In genomic region chr5:29005386-29005785, GRCh38 we compare ENCODE assay signal across 11 cellular contexts.
DNase-seq lines count a peak whose midpoint lies in the region; ATAC-seq, FAIRE-seq and TF ChIP-seq lines count a peak whose summit lies in the region.
"Had no signal": no experiment of that assay in that cellular context is flagged by ENCODE, and none has a peak within 500 bp of the region (broad histone marks: within the 10 kb centered on the region; RNA-seq: fewer than 3 reads in every experiment).

No MANE protein-coding gene starts in this region.

- WGBS in H9 (ENCODE audit: extremely low coverage, insufficient read length, low lambda C conversion rate), result no CpG with 5 or more reads among the region's 3 CpGs

- H3K4me2 ChIP-seq in H9 (ENCODE audit: insufficient read depth, insufficient read length, low read length), result no peak overlapping the region

- H2BK12ac ChIP-seq in H9 (ENCODE audit: insufficient read length, low read depth, low read length), result no peak overlapping the region

- H4K20me1 ChIP-seq in H9 (ENCODE audit: control insufficient read depth, insufficient read depth, insufficient read length), result no peaks in the 10 kb centered on the region

- no peak overlapping the region for H4K5ac ChIP-seq in H9 (ENCODE audit: insufficient read length, low read depth, low read length)

- no peaks in the 10 kb centered on the region for H3K27me3 Mint-ChIP-seq in H9 (ENCODE audit: low read depth)
- H3K27me3 Mint-ChIP-seq in activated T-helper 2 cell treated with anti-CD3 and anti-CD28 coated beads, Interferon-gamma antibody, Interleukin-2, Interleukin-4, amounts not matched to agents 10 μg/mL and 5 μg/mL and 100 μg/mL, durations not matched to agents 14 hours and 24 hours and 36 hours (ENCODE audit: low read depth), result no peaks in the 10 kb centered on the region
- H3K27me3 Mint-ChIP-seq: activated CD8-positive, alpha-beta memory T cell treated with anti-CD3 and anti-CD28 coated beads, Interleukin-2, amount 10 ng/mL, durations not matched to agents 7 days and 5 days had no signal

- H3K79me1 ChIP-seq in H9 (ENCODE audit: insufficient read depth, low read depth, low read length, poor library complexity, severe bottlenecking), result no peaks in the 10 kb centered on the region

- no peak overlapping the region for H3K4me3 Mint-ChIP-seq in H9
- no peak overlapping the region for H3K4me3 Mint-ChIP-seq in activated T-helper 2 cell treated with anti-CD3 and anti-CD28 coated beads, Interferon-gamma antibody, Interleukin-2, Interleukin-4, amounts not matched to agents 10 μg/mL and 5 μg/mL and 100 μg/mL, durations not matched to agents 14 hours and 24 hours and 36 hours (ENCODE audit: low read depth)
- H3K4me3 Mint-ChIP-seq: activated CD8-positive, alpha-beta memory T cell treated with anti-CD3 and anti-CD28 coated beads, Interleukin-2, amount 10 ng/mL, durations not matched to agents 7 days and 5 days had no signal

- no peak overlapping the region for H3K27ac ChIP-seq in H9 (ENCODE audit: insufficient read length, low read depth, low read length)

- no peak overlapping the region for H3T11ph ChIP-seq in H9 (ENCODE audit: low read length)

- no peak overlapping the region for H3K4ac ChIP-seq in H9 (ENCODE audit: low read depth, low read length)

- no peak for ATAC-seq in HG03139 (IDR thresholded peaks at IDR 0.05; ENCODE audit: unreplicated experiment)
- ATAC-seq: activated CD8-positive, alpha-beta memory T cell treated with anti-CD3 and anti-CD28 coated beads, Interleukin-2, amount 10 ng/mL, durations not matched to agents 7 days and 5 days had no signal

- no peak overlapping the region for H3K18ac ChIP-seq in H9 (ENCODE audit: insufficient read length, low read depth, low read length)

- H3K9ac ChIP-seq in H9 (ENCODE audit: extremely low read depth, insufficient read length, low read length), result no peak overlapping the region

- H3K79me2 ChIP-seq in H9 (ENCODE audit: insufficient read depth, low read length), result no peaks in the 10 kb centered on the region

- no peak overlapping the region for H4K91ac ChIP-seq in H9 (ENCODE audit: insufficient read length, low read depth, low read length)

- no peak overlapping the region for H3K27ac Mint-ChIP-seq in H9
- no peak overlapping the region for H3K27ac Mint-ChIP-seq in activated T-helper 2 cell treated with anti-CD3 and anti-CD28 coated beads, Interferon-gamma antibody, Interleukin-2, Interleukin-4, amounts not matched to agents 10 μg/mL and 5 μg/mL and 100 μg/mL, durations not matched to agents 14 hours and 24 hours and 36 hours
- H3K27ac Mint-ChIP-seq: activated CD8-positive, alpha-beta memory T cell treated with anti-CD3 and anti-CD28 coated beads, Interleukin-2, amount 10 ng/mL, durations not matched to agents 7 days and 5 days had no signal

- no peak overlapping the region for H2BK5ac ChIP-seq in H9 (ENCODE audit: insufficient read length, low read length)

- no peak overlapping the region for H3K23ac ChIP-seq in H9 (ENCODE audit: insufficient read length, low read depth, low read length)

- no peaks in the 10 kb centered on the region for H3K27me3 ChIP-seq in H9 (ENCODE audit: insufficient read depth, low read length)

- H3K4me1 ChIP-seq in H9 (ENCODE audit: insufficient read depth, low read length), result no peaks in the 10 kb centered on the region

- no peak for FAIRE-seq in frontal cortex (lab: Jason Lieb, UNC)
- FAIRE-seq: astrocyte, small intestine had no signal

- H3K56ac ChIP-seq in H9 (ENCODE audit: insufficient read length, low read depth, low read length), result no peak overlapping the region

- H2BK15ac ChIP-seq in H9 (ENCODE audit: low read depth, low read length), result no peak overlapping the region

- no peak overlapping the region for H2AK5ac ChIP-seq in H9 (ENCODE audit: insufficient read length, low read length)

- intact Hi-C loops in activated T-helper 2 cell treated with anti-CD3 and anti-CD28 coated beads, Interferon-gamma antibody, Interleukin-2, Interleukin-4, amounts not matched to agents 10 μg/mL and 5 μg/mL and 100 μg/mL, durations not matched to agents 14 hours and 24 hours and 36 hours (cut with micrococcal nuclease), result no loop called here

- no peaks in the 10 kb centered on the region for H3K9me3 ChIP-seq in H9 (ENCODE audit: control insufficient read depth, low read depth, low read length)

- DNase-seq in H9 (no peak), NAMALWA (ENCODE audit: low spot score) (peak; percentile 14), amniotic epithelial cell (ENCODE audit: low read depth) (peak; percentile 79), myocyte (ENCODE audit: low read depth) (peak; percentile 4), frontal cortex (ENCODE audit: low spot score in 2 of 2) (no peak)
- no peak for DNase-seq in activated T-helper 2 cell treated with anti-CD3 and anti-CD28 coated beads, Interferon-gamma antibody, Interleukin-2, Interleukin-4, amounts not matched to agents 10 μg/mL and 5 μg/mL and 100 μg/mL, durations not matched to agents 14 hours and 24 hours and 36 hours (ENCODE audit: low spot score)
- DNase-seq: activated CD8-positive, alpha-beta memory T cell treated with anti-CD3 and anti-CD28 coated beads, Interleukin-2, amount 10 ng/mL, durations not matched to agents 7 days and 5 days; small intestine; T-helper 2 cell had no signal

- no peaks in the 10 kb centered on the region for H3K23me2 ChIP-seq in H9 (ENCODE audit: insufficient read length, low read depth, low read length, poor library complexity, severe bottlenecking)

- no peaks in the 10 kb centered on the region for H3K9me3 Mint-ChIP-seq in H9
- H3K9me3 Mint-ChIP-seq in activated T-helper 2 cell treated with anti-CD3 and anti-CD28 coated beads, Interferon-gamma antibody, Interleukin-2, Interleukin-4, amounts not matched to agents 10 μg/mL and 5 μg/mL and 100 μg/mL, durations not matched to agents 14 hours and 24 hours and 36 hours, result peaks cover 56% of the 10 kb centered on the region

- no peaks in the 10 kb centered on the region for H3K4me1 Mint-ChIP-seq in H9
- H3K4me1 Mint-ChIP-seq in activated T-helper 2 cell treated with anti-CD3 and anti-CD28 coated beads, Interferon-gamma antibody, Interleukin-2, Interleukin-4, amounts not matched to agents 10 μg/mL and 5 μg/mL and 100 μg/mL, durations not matched to agents 14 hours and 24 hours and 36 hours (ENCODE audit: low read depth), result no peaks in the 10 kb centered on the region
- H3K4me1 Mint-ChIP-seq: activated CD8-positive, alpha-beta memory T cell treated with anti-CD3 and anti-CD28 coated beads, Interleukin-2, amount 10 ng/mL, durations not matched to agents 7 days and 5 days had no signal

- no peaks in the 10 kb centered on the region for H3K36me3 Mint-ChIP-seq in H9 (ENCODE audit: insufficient read depth in 1 of 3, low read depth in 3 of 3)
- H3K36me3 Mint-ChIP-seq in activated T-helper 2 cell treated with anti-CD3 and anti-CD28 coated beads, Interferon-gamma antibody, Interleukin-2, Interleukin-4, amounts not matched to agents 10 μg/mL and 5 μg/mL and 100 μg/mL, durations not matched to agents 14 hours and 24 hours and 36 hours (ENCODE audit: low read depth), result no peaks in the 10 kb centered on the region
- H3K36me3 Mint-ChIP-seq: activated CD8-positive, alpha-beta memory T cell treated with anti-CD3 and anti-CD28 coated beads, Interleukin-2, amount 10 ng/mL, durations not matched to agents 7 days and 5 days had no signal

- no peak overlapping the region for H2AFZ ChIP-seq in H9 (ENCODE audit: low read length)

- TF ChIP-seq CTCF in H9 (conservative IDR thresholded peaks at IDR 0.05), result peak; percentile 58

- no peak overlapping the region for H3K14ac ChIP-seq in H9 (ENCODE audit: insufficient read depth, low read length)

- H2BK20ac ChIP-seq in H9 (ENCODE audit: low read depth, low read length, poor library complexity, severe bottlenecking), result no peak overlapping the region

- no peak overlapping the region for H2BK120ac ChIP-seq in H9 (ENCODE audit: low read depth, low read length, poor library complexity, severe bottlenecking)

- H4K8ac ChIP-seq in H9 (replicated peaks; ENCODE audit: insufficient read length, low read depth, low read length), result no peak overlapping the region

Comparison
In these comparisons a context has a peak if more than half of its experiments do, and no peak if none do; other contexts are left out.
1. DNase-seq: peak in NAMALWA (single experiment), amniotic epithelial cell (single experiment) and myocyte (single experiment); none in H9 (single experiment), frontal cortex (0 of 2) and activated T-helper 2 cell treated with anti-CD3 and anti-CD28 coated beads, Interferon-gamma antibody, Interleukin-2, Interleukin-4, amounts not matched to agents 10 μg/mL and 5 μg/mL and 100 μg/mL, durations not matched to agents 14 hours and 24 hours and 36 hours (single experiment).